ENCODE assay signal across 1 cellular context in the genomic region with DNA sequence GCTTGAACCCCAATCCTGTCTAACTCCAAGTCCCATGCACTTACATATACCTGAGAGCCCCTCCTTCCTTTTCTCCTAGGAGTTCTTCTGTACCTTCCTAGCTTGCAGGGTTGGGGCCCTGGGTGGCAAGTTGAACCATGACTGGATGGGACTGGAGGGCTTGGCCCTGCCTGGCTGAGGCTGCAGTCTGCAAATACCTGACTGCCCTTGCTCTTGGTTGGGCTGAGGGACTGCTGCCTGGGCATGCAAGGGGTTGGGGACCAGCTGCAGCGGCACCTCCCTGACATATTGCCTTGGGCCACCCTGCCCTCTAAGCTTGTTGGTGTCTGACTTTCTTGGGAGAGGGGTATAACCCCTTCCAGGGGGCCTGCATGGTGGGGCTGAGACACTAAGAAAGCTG.
TF ChIP-seq lines count a peak whose summit lies in the region.

No MANE protein-coding gene starts in this region.

TF ChIP-seq in H1, 55 proteins besides CTCF, POLR2A, EP300 and RAD21:
- TF ChIP-seq CBX8 (IDR thresholded peaks at IDR 0.05; ENCODE audit: borderline replicate concordance, low read depth, low read length) (no peak), KDM1A (IDR thresholded peaks at IDR 0.05; ENCODE audit: borderline replicate concordance, low read length) (no peak), BACH1 (IDR thresholded peaks at IDR 0.05; ENCODE audit: low read length) (no peak), MAFK (IDR thresholded peaks at IDR 0.05; ENCODE audit: low read depth, low read length) (no peak), SUZ12 (IDR thresholded peaks at IDR 0.05; ENCODE audit: low read length) (no peak), JUN (IDR thresholded peaks at IDR 0.05; ENCODE audit: low read depth, low read length) (no peak), RXRA (IDR thresholded peaks at IDR 0.05; ENCODE audit: insufficient read depth, low read depth, low read length) (no peak), RFX5 (IDR thresholded peaks at IDR 0.05; ENCODE audit: borderline replicate concordance, low read depth, low read length) (no peak), POLR2AphosphoS5 (IDR thresholded peaks at IDR 0.05; ENCODE audit: low read depth, low read length) (no peak), JUND (IDR thresholded peaks at IDR 0.05; ENCODE audit: low read length) (no peak)
- TF ChIP-seq, protein P1, sequence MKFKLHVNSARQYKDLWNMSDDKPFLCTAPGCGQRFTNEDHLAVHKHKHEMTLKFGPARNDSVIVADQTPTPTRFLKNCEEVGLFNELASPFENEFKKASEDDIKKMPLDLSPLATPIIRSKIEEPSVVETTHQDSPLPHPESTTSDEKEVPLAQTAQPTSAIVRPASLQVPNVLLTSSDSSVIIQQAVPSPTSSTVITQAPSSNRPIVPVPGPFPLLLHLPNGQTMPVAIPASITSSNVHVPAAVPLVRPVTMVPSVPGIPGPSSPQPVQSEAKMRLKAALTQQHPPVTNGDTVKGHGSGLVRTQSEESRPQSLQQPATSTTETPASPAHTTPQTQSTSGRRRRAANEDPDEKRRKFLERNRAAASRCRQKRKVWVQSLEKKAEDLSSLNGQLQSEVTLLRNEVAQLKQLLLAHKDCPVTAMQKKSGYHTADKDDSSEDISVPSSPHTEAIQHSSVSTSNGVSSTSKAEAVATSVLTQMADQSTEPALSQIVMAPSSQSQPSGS (IDR thresholded peaks at IDR 0.05; ENCODE audit: low read length), result no peak
